Comparison of ENCODE assay signal across 9 cellular contexts in genomic region chr7:34675749-34676374, GRCh38. TPM values are rescaled to one million over a fixed set of nuclear protein-coding genes. Genes with fewer than 3 reads are reported as not detected.
DNase-seq lines count a peak whose midpoint lies in the region; ATAC-seq and TF ChIP-seq lines count a peak whose summit lies in the region.
"Had no signal": no experiment of that assay in that cellular context is flagged by ENCODE, and none has a peak within 500 bp of the region (broad histone marks: within the 10 kb centered on the region; RNA-seq: fewer than 3 reads in every experiment).

No MANE protein-coding gene starts in this region.

- H2BK15ac ChIP-seq in IMR-90 (ENCODE audit: low read depth, low read length), result no peak overlapping the region

- H4K8ac ChIP-seq in IMR-90 (ENCODE audit: low read depth in 2 of 2, low read length in 2 of 2), result no peak overlapping the region

- H2BK20ac ChIP-seq in IMR-90 (ENCODE audit: low read depth, low read length), result no peak overlapping the region

- no peak overlapping the region for H2AK9ac ChIP-seq in IMR-90 (replicated peaks; ENCODE audit: low read depth, low read length, poor library complexity)

- dilution Hi-C loops in IMR-90 (cut with HindIII; ENCODE audit: low sequenced_read_pairs, unreplicated experiment), result no loop called here

- H4K91ac ChIP-seq in IMR-90 (ENCODE audit: insufficient read depth, low read depth, low read length), result no peak overlapping the region

- no peak overlapping the region for H3K14ac ChIP-seq in IMR-90 (replicated peaks; ENCODE audit: low read depth, low read length)

- H3K79me1 ChIP-seq in IMR-90 (ENCODE audit: low read depth in 1 of 2, low read length in 2 of 2), result no peaks in the 10 kb centered on the region

- no peak overlapping the region for H2AFZ ChIP-seq in IMR-90 (replicated peaks; ENCODE audit: low read length, poor library complexity)

- no peaks in the 10 kb centered on the region for H4K20me1 ChIP-seq in IMR-90 (ENCODE audit: insufficient read depth, low read length)
- H4K20me1 ChIP-seq: BLaER1 treated with 17β-estradiol and CSF1 and Interleukin-3, amounts not matched to agents 10 nM and 100 nM had no signal

- DNase-seq in NCI-H1105 (lab: John Stamatoyannopoulos, UW) (peak; percentile 12), NCI-H1105 treated with DMSO at 0.1 percent for 48 hours (lab: John Stamatoyannopoulos, UW) (no peak), IMR-90 (no peak), adrenal gland (peak in 5 of 7 donors; percentile 16 to 60 (median 38)), lower lobe of right lung (no peak), NCI-H187 treated with DMSO at 0.1 percent for 48 hours (lab: John Stamatoyannopoulos, UW) (no peak)

- no peak overlapping the region for H3K4me2 ChIP-seq in IMR-90 (ENCODE audit: low read depth, low read length)
- H3K4me2 ChIP-seq: BLaER1 treated with 17β-estradiol and CSF1 and Interleukin-3, amounts not matched to agents 10 nM and 100 nM had no signal

- H3K18ac ChIP-seq in IMR-90 (ENCODE audit: low read depth, low read length), result no peak overlapping the region

- H3K9me1 ChIP-seq in IMR-90 (ENCODE audit: insufficient read depth, low read length), result no peaks in the 10 kb centered on the region

- POLR2A ChIA-PET in IMR-90 (lab: Charles Lee; ENCODE audit: unreplicated experiment), result no interaction called here

- H4K5ac ChIP-seq in IMR-90 (ENCODE audit: low read depth, low read length), result no peak overlapping the region

- H2BK120ac ChIP-seq in IMR-90 (ENCODE audit: low read depth, low read length), result no peak overlapping the region

- no peak overlapping the region for H3K9ac ChIP-seq in IMR-90 (ENCODE audit: low read depth, low read length)
- H3K9ac ChIP-seq: BLaER1 treated with 17β-estradiol and CSF1 and Interleukin-3, amounts not matched to agents 10 nM and 100 nM had no signal

- TF ChIP-seq CTCF in IMR-90 (conservative IDR thresholded peaks at IDR 0.05; ENCODE audit: low read depth, low read length) (peak; percentile 42), adrenal gland (IDR thresholded peaks at IDR 0.05) (peak; percentile 48 to 62 (median 57)), lower lobe of right lung (IDR thresholded peaks at IDR 0.05) (peak; percentile 54)

- BruUV-seq in IMR-90 (replicated peaks; lab: Mats Ljungman, UMichigan), result no TSS peak

- ATAC-seq in GM19468 (IDR thresholded peaks at IDR 0.05; ENCODE audit: extremely low read depth, unreplicated experiment), result peak; percentile 50
- ATAC-seq in IMR-90 (ENCODE audit: low read depth), result peak; percentile 37; the same call in 1 of the 2 replicates
- ATAC-seq in lower lobe of right lung, result peak; percentile 67 to 75
- no peak for ATAC-seq in GM19328 (IDR thresholded peaks at IDR 0.05; ENCODE audit: unreplicated experiment)

- H3K4me3 ChIP-seq in IMR-90 (ENCODE audit: insufficient read depth, low read depth, low read length) (no peak overlapping the region), adrenal gland (no peak overlapping the region), lower lobe of right lung (no peak overlapping the region)
- H3K4me3 ChIP-seq: BLaER1 treated with 17β-estradiol and CSF1 and Interleukin-3, amounts not matched to agents 10 nM and 100 nM had no signal

- CTCF ChIA-PET in IMR-90 (lab: Yijun Ruan, JAX), result no interaction called here

- TF ChIP-seq RAD21 in IMR-90 (IDR thresholded peaks at IDR 0.05; ENCODE audit: low read length), result no peak

- no peak overlapping the region for H3K23ac ChIP-seq in IMR-90 (ENCODE audit: low read depth, low read length)

- no peak overlapping the region for H3K27ac ChIP-seq in IMR-90 (ENCODE audit: insufficient read depth, low read length)
- H3K27ac ChIP-seq in adrenal gland, result no peak overlapping the region
- H3K27ac ChIP-seq in lower lobe of right lung, result no peak overlapping the region
- H3K27ac ChIP-seq: BLaER1 treated with 17β-estradiol and CSF1 and Interleukin-3, amounts not matched to agents 10 nM and 100 nM had no signal

- H3K4ac ChIP-seq in IMR-90 (ENCODE audit: low read depth, low read length), result no peak overlapping the region

- no peaks in the 10 kb centered on the region for H3K4me1 ChIP-seq in IMR-90 (ENCODE audit: control insufficient read depth, insufficient read depth, low read length)
- no peaks in the 10 kb centered on the region for H3K4me1 ChIP-seq in adrenal gland (replicated peaks in 1 of 2)
- no peaks in the 10 kb centered on the region for H3K4me1 ChIP-seq in lower lobe of right lung
- H3K4me1 ChIP-seq: BLaER1 treated with 17β-estradiol and CSF1 and Interleukin-3, amounts not matched to agents 10 nM and 100 nM had no signal

- no peak overlapping the region for H2BK5ac ChIP-seq in IMR-90 (ENCODE audit: low read depth, low read length, poor library complexity, severe bottlenecking)

- H2AK5ac ChIP-seq in IMR-90 (ENCODE audit: low read depth, low read length), result no peak overlapping the region

- in situ Hi-C loops in IMR-90 (cut with MboI; ENCODE audit: low sequenced_read_pairs), result no loop called here

- H3K27me3 ChIP-seq in IMR-90 (ENCODE audit: control insufficient read depth, insufficient read depth, low read length) (no peaks in the 10 kb centered on the region), adrenal gland (no peaks in the 10 kb centered on the region), lower lobe of right lung (ENCODE audit: low read depth) (no peaks in the 10 kb centered on the region)
- H3K27me3 ChIP-seq: BLaER1 treated with 17β-estradiol and CSF1 and Interleukin-3, amounts not matched to agents 10 nM and 100 nM had no signal

- TF ChIP-seq POLR2A in IMR-90 (IDR thresholded peaks at IDR 0.05; ENCODE audit: low read depth, low read length) (no peak), adrenal gland (IDR thresholded peaks at IDR 0.05) (no peak)

- no peak overlapping the region for H3K56ac ChIP-seq in IMR-90 (ENCODE audit: extremely low read depth, insufficient read depth, low read length)

- WGBS in IMR-90 (ENCODE audit: extremely low coverage in 2 of 2, insufficient read length in 1 of 2), 2 experiments, result no CpG with 5 or more reads among the region's 2 CpGs
- 43 to 72% (median 54%) methylated on average over 2 of the region's 2 CpGs for WGBS in adrenal gland, 4 donors

- H3K9me3 ChIP-seq in IMR-90 (ENCODE audit: control insufficient read depth, insufficient read depth, low read length) (peaks cover 2% of the 10 kb centered on the region), adrenal gland (replicated peaks in 1 of 3) (peaks cover 0 to 9% (median 0%) of the 10 kb centered on the region in 3 donors), lower lobe of right lung (no peaks in the 10 kb centered on the region)
- H3K9me3 ChIP-seq: BLaER1 treated with 17β-estradiol and CSF1 and Interleukin-3, amounts not matched to agents 10 nM and 100 nM had no signal

- no peaks in the 10 kb centered on the region for H3K36me3 ChIP-seq in IMR-90 (ENCODE audit: control insufficient read depth, insufficient read depth, low read length)
- no peaks in the 10 kb centered on the region for H3K36me3 ChIP-seq in adrenal gland (replicated peaks in 1 of 2)
- H3K36me3 ChIP-seq in lower lobe of right lung, result no peaks in the 10 kb centered on the region
- H3K36me3 ChIP-seq: BLaER1 treated with 17β-estradiol and CSF1 and Interleukin-3, amounts not matched to agents 10 nM and 100 nM had no signal

- intact Hi-C loops in IMR-90 (cut with micrococcal nuclease), result no loop called here
- intact Hi-C loops in adrenal gland (cut with DNase I), result loop anchor here in 1 of 2 donors (10.0 kb wide), 1 partner anchor 149 kb away; no protein-coding TSS in a partner anchor
- intact Hi-C loops in lower lobe of right lung (cut with DNase I), result no loop called here

TF ChIP-seq in IMR-90, 13 proteins besides CTCF, POLR2A, EP300 and RAD21:
- TF ChIP-seq MAFK (IDR thresholded peaks at IDR 0.05; ENCODE audit: low read depth, low read length), result no peak
- TF ChIP-seq CHD1 (IDR thresholded peaks at IDR 0.05; ENCODE audit: low read depth, low read length), result no peak
- no peak for TF ChIP-seq USF2 (IDR thresholded peaks at IDR 0.05; ENCODE audit: low read depth, low read length)
- no peak for TF ChIP-seq RCOR1 (IDR thresholded peaks at IDR 0.05; ENCODE audit: insufficient replicate concordance, low read length)
- no peak for TF ChIP-seq FOS (IDR thresholded peaks at IDR 0.05; ENCODE audit: low read depth, low read length)
- no peak for TF ChIP-seq BHLHE40 (IDR thresholded peaks at IDR 0.05; ENCODE audit: low read depth, low read length)
- no peak for TF ChIP-seq NFE2L2 (IDR thresholded peaks at IDR 0.05; ENCODE audit: low read depth, low read length)
- no peak for TF ChIP-seq SMC3 (IDR thresholded peaks at IDR 0.05; ENCODE audit: low read depth, low read length)
- TF ChIP-seq MXI1 (IDR thresholded peaks at IDR 0.05; ENCODE audit: borderline replicate concordance, low read depth, low read length), result no peak
- no peak for TF ChIP-seq MAZ (IDR thresholded peaks at IDR 0.05; ENCODE audit: borderline replicate concordance, low read depth, low read length)
- TF ChIP-seq ELK1 (IDR thresholded peaks at IDR 0.05; ENCODE audit: borderline replicate concordance, low read depth, low read length), result no peak
- no peak for TF ChIP-seq CEBPB (IDR thresholded peaks at IDR 0.05; ENCODE audit: low read depth, low read length)
- TF ChIP-seq RFX5 (IDR thresholded peaks at IDR 0.05; ENCODE audit: low read depth, low read length), result no peak

RNA-seq across cellular contexts. Expression of gene NPSR1, which starts 17.8 kb away (rescaled TPM):
- total RNA-seq in IMR-90 (2012; rRNA removed), result not detected in 2 replicates
- not detected in 2 replicates for polyA plus RNA-seq in IMR-90 (2012; rRNA removed)
- not detected in 2 replicates for polyA plus RNA-seq in IMR-90 (2012; cell fraction: cytosol; rRNA removed)
- not detected in 2 replicates for polyA plus RNA-seq in IMR-90 (2012; cell fraction: nucleus; rRNA removed; ENCODE audit: low replicate concordance)
- not detected for total RNA-seq in adrenal gland
- polyA plus RNA-seq in adrenal gland, result not detected
- total RNA-seq in lower lobe of right lung, result not detected

Comparison
In these comparisons a context has a peak if more than half of its experiments do, and no peak if none do; other contexts are left out.
1. DNase-seq: peak in NCI-H1105 (single experiment) and adrenal gland (5 of 7); none in NCI-H1105 treated with DMSO at 0.1 percent for 48 hours (single experiment), IMR-90 (single experiment), lower lobe of right lung (single experiment) and NCI-H187 treated with DMSO at 0.1 percent for 48 hours (single experiment).
2. Peak in every context shown above with its lines, with median percentiles within 50 percentile points of each other: CTCF ChIP-seq.